Comparison of ENCODE assay signal across 8 cellular contexts in genomic region chr3:73766599-73767378, GRCh38.
A peak's percentile ranks its signal among the peaks of the same experiment; 100 is the strongest.
DNase-seq lines count a peak whose midpoint lies in the region; ATAC-seq and TF ChIP-seq lines count a peak whose summit lies in the region.

No MANE protein-coding gene starts in this region.

- no peak for ATAC-seq in GM18520 (IDR thresholded peaks at IDR 0.05; ENCODE audit: unreplicated experiment)
- no peak for ATAC-seq in stimulated activated effector memory CD8-positive, alpha-beta T cell treated with anti-CD3 and anti-CD28 coated beads, Interleukin-12 subunit alpha, Interleukin-12 subunit beta, amount 100 ng/mL, for 72 hours

- no peaks in the 10 kb centered on the region for H3K4me1 Mint-ChIP-seq in stimulated activated effector memory CD8-positive, alpha-beta T cell treated with anti-CD3 and anti-CD28 coated beads, Interleukin-12 subunit alpha, Interleukin-12 subunit beta, amount 100 ng/mL, for 72 hours
- peaks cover 6% of the 10 kb centered on the region for H3K4me1 Mint-ChIP-seq in nephron progenitor cell

- no peaks in the 10 kb centered on the region for H3K36me3 Mint-ChIP-seq in stimulated activated effector memory CD8-positive, alpha-beta T cell treated with anti-CD3 and anti-CD28 coated beads, Interleukin-12 subunit alpha, Interleukin-12 subunit beta, amount 100 ng/mL, for 72 hours
- H3K36me3 Mint-ChIP-seq in nephron progenitor cell (ENCODE audit: low read depth), result no peaks in the 10 kb centered on the region

- in situ Hi-C loops in astrocyte of the spinal cord (cut with HindIII; ENCODE audit: low sequenced_read_pairs), result no loop called here

- H3K9me3 Mint-ChIP-seq in stimulated activated effector memory CD8-positive, alpha-beta T cell treated with anti-CD3 and anti-CD28 coated beads, Interleukin-12 subunit alpha, Interleukin-12 subunit beta, amount 100 ng/mL, for 72 hours, result peaks cover 5% of the 10 kb centered on the region
- H3K9me3 Mint-ChIP-seq in nephron progenitor cell, result peaks cover 14% of the 10 kb centered on the region

- TF ChIP-seq POLR2A in spleen (IDR thresholded peaks at IDR 0.05), result no peak

- 22 to 35% (median 26%) methylated on average over 7 of the region's 7 CpGs for WGBS in spleen, 5 donors

- H3K4me1 ChIP-seq in iPS-20b (ENCODE audit: insufficient read depth, low read length), result peaks cover 37% of the 10 kb centered on the region
- no peaks in the 10 kb centered on the region for H3K4me1 ChIP-seq in spleen

- peak; percentile 59 for DNase-seq in HFF-Myc (ENCODE audit: extremely low read depth, low read depth)
- DNase-seq in astrocyte of the spinal cord (ENCODE audit: low read depth, low spot score), result peak; percentile 88
- DNase-seq in spleen, result no peak
- DNase-seq in stimulated activated effector memory CD8-positive, alpha-beta T cell treated with anti-CD3 and anti-CD28 coated beads, Interleukin-12 subunit alpha, Interleukin-12 subunit beta, amount 100 ng/mL, for 72 hours (ENCODE audit: low spot score in 2 of 2), result no peak
- DNase-seq in DMS 273 treated with DMSO at 0.1 percent for 48 hours (lab: John Stamatoyannopoulos, UW), result no peak
- DNase-seq in nephron progenitor cell, result no peak

- intact Hi-C loops in spleen (cut with DNase I; ENCODE audit: low total_unique reads), result no loop called here

- H3K27me3 ChIP-seq in iPS-20b (ENCODE audit: insufficient read depth, low read length), result no peaks in the 10 kb centered on the region
- H3K27me3 ChIP-seq in spleen (replicated peaks in 1 of 7), result no peaks in the 10 kb centered on the region

- H3K4me3 ChIP-seq in HFF-Myc (replicated peaks; ENCODE audit: low read depth, low read length), result peak overlapping the region; percentile 2; the same call in 1 of the 2 replicates
- H3K4me3 ChIP-seq in astrocyte of the spinal cord (ENCODE audit: low read depth, low read length), result peak overlapping the region; percentile 5
- H3K4me3 ChIP-seq in iPS-20b (ENCODE audit: low read length), result no peak overlapping the region
- peak overlapping the region in 1 of 8 donors; percentile 21 for H3K4me3 ChIP-seq in spleen

- peak overlapping the region; percentile 9; the same call in 1 of the 2 replicates for H3K9ac ChIP-seq in iPS-20b (ENCODE audit: low read depth, low read length)

- H3K27ac Mint-ChIP-seq in stimulated activated effector memory CD8-positive, alpha-beta T cell treated with anti-CD3 and anti-CD28 coated beads, Interleukin-12 subunit alpha, Interleukin-12 subunit beta, amount 100 ng/mL, for 72 hours, result no peak overlapping the region
- H3K27ac Mint-ChIP-seq in nephron progenitor cell, result no peak overlapping the region

- H3K36me3 ChIP-seq in iPS-20b (ENCODE audit: insufficient read depth, low read depth, low read length) (no peaks in the 10 kb centered on the region), spleen (no peaks in the 10 kb centered on the region)

- H3K9me3 ChIP-seq in iPS-20b (ENCODE audit: insufficient read depth, low read depth, low read length) (no peaks in the 10 kb centered on the region), spleen (peaks cover 0 to 15% (median 5%) of the 10 kb centered on the region in 8 donors)

- no peak overlapping the region for H3K4me3 Mint-ChIP-seq in stimulated activated effector memory CD8-positive, alpha-beta T cell treated with anti-CD3 and anti-CD28 coated beads, Interleukin-12 subunit alpha, Interleukin-12 subunit beta, amount 100 ng/mL, for 72 hours
- no peak overlapping the region for H3K4me3 Mint-ChIP-seq in nephron progenitor cell

- H3K27ac ChIP-seq in iPS-20b (ENCODE audit: low read length) (peak overlapping the region; percentile 72), spleen (peak overlapping the region in 6 of 8 donors; percentile 28 to 58 (median 45))

- no peaks in the 10 kb centered on the region for H3K27me3 Mint-ChIP-seq in nephron progenitor cell (ENCODE audit: low read depth, poor library complexity)

- no peak for TF ChIP-seq CTCF in HFF-Myc (IDR thresholded peaks at IDR 0.05; ENCODE audit: low read depth, low read length, missing control alignments)
- TF ChIP-seq CTCF in astrocyte of the spinal cord (IDR thresholded peaks at IDR 0.05; ENCODE audit: low read depth, low read length), result no peak
- TF ChIP-seq CTCF in spleen (IDR thresholded peaks at IDR 0.05 in 8 of 11, conservative IDR thresholded peaks at IDR 0.05 in 3 of 11), result no peak
- no peak for TF ChIP-seq CTCF in nephron progenitor cell (IDR thresholded peaks at IDR 0.05)

Comparison
In these comparisons a context has a peak if more than half of its experiments do, and no peak if none do; other contexts are left out.
1. DNase-seq: peak in HFF-Myc (single experiment) and astrocyte of the spinal cord (single experiment); none in spleen (single experiment), stimulated activated effector memory CD8-positive, alpha-beta T cell treated with anti-CD3 and anti-CD28 coated beads, Interleukin-12 subunit alpha, Interleukin-12 subunit beta, amount 100 ng/mL, for 72 hours (0 of 2), DMS 273 treated with DMSO at 0.1 percent for 48 hours (single experiment) and nephron progenitor cell (single experiment).